In genomic region chr3:151058742-151059141, GRCh38 we compare ENCODE assay signal across 1 cellular context.
TF ChIP-seq lines count a peak whose summit lies in the region.

No MANE protein-coding gene starts in this region.

TF ChIP-seq in H1, 55 proteins besides CTCF, POLR2A, EP300 and RAD21 (continued from another document):
- TF ChIP-seq CHD7 (IDR thresholded peaks at IDR 0.05; ENCODE audit: insufficient replicate concordance, low read length) (no peak), YY1 (IDR thresholded peaks at IDR 0.05; ENCODE audit: low read depth, low read length) (no peak), POU5F1 (IDR thresholded peaks at IDR 0.05; ENCODE audit: low read depth, low read length) (no peak), ATF2 (IDR thresholded peaks at IDR 0.05; ENCODE audit: low read length) (no peak), TCF12 (IDR thresholded peaks at IDR 0.05; ENCODE audit: low read depth, low read length) (no peak)
